In the genomic region with DNA sequence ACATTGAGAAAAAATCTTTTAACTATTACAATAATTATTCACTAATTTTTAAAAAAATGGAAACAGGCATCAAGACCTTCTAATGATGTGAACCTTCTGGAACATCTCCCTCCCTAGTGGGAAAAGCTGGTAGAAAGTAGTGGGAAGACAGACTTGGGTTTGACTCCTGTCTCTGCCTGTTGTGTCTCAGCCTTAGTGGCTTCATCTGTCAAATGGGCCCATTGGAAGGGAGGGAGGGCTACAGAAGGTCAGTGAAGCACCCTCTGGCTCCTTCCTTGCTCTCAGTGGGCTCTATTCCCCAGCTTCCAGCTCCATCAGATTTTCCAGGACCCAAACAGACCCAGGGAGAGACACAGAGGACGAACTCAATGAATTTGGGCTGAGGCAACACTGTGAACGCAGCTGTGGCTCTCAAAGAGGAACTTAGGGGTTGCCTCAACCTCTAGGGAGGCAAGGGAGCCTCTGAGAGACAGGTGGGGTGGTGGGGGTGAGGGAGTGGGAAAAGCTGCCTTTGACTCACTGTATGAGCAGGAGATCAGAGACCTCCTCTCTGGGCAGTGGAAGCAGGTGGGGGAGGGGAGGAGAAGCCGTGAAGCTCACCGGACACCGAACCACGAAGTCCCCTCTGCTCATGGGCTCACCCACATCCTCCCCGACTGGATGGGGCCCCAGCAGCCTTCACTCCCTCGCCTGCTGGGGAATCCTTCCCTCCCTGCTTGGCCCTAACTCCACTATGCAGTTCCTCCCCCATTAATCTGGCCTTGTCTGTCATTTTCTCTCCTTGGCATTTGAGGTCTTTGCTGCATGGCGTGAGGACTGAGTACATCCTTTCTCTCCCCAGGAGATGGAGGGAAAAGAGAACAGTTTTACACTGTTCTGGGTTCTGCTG, we compare ENCODE assay signal across 8 cellular contexts. TPM values are rescaled to one million over a fixed set of nuclear protein-coding genes. Genes with fewer than 3 reads are reported as not detected.
DNase-seq lines count a peak whose midpoint lies in the region; ATAC-seq and TF ChIP-seq lines count a peak whose summit lies in the region.
"Had no signal": no experiment of that assay in that cellular context is flagged by ENCODE, and none has a peak within 500 bp of the region (broad histone marks: within the 10 kb centered on the region; RNA-seq: fewer than 3 reads in every experiment).

No MANE protein-coding gene starts in this region.

- H3K27ac ChIP-seq in skin epidermis (peak overlapping the region in 12 of 21 experiments; percentile 15 to 76 (median 38)), neural progenitor cell (no peak overlapping the region), gastrocnemius medialis (no peak overlapping the region)

- no peaks in the 10 kb centered on the region for H3K9me3 ChIP-seq in neural progenitor cell (ENCODE audit: low read depth)
- H3K9me3 ChIP-seq in gastrocnemius medialis = no peaks in the 10 kb centered on the region

- H3K4me2 ChIP-seq in neural progenitor cell = no peak overlapping the region

- no peaks in the 10 kb centered on the region for H3K36me3 ChIP-seq in neural progenitor cell
- H3K36me3 ChIP-seq in gastrocnemius medialis = no peaks in the 10 kb centered on the region

- H2AFZ ChIP-seq in neural progenitor cell (replicated peaks) = no peak overlapping the region

- H3K27me3 Mint-ChIP-seq in activated CD8-positive, alpha-beta memory T cell treated with anti-CD3 and anti-CD28 coated beads, Interleukin-2, amount 10 ng/mL, durations not matched to agents 7 days and 5 days = peaks cover 37% of the 10 kb centered on the region
- peaks cover 13% of the 10 kb centered on the region for H3K27me3 Mint-ChIP-seq in neural progenitor cell (ENCODE audit: insufficient read depth, low read depth)

- no peak overlapping the region for H3K9ac ChIP-seq in neural progenitor cell

- H4K20me1 ChIP-seq in neural progenitor cell (ENCODE audit: low read depth) = no peaks in the 10 kb centered on the region

- H3K4me1 ChIP-seq in neural progenitor cell = no peaks in the 10 kb centered on the region
- H3K4me1 ChIP-seq in gastrocnemius medialis = no peaks in the 10 kb centered on the region

- in situ Hi-C loops in GM18951 (cut with MboI; ENCODE audit: low sequenced_read_pairs, unreplicated experiment) = no loop called here
- in situ Hi-C loops in gastrocnemius medialis (cut with MboI; ENCODE audit: low sequenced_read_pairs in 4 of 4) = no loop called here

- TF ChIP-seq CTCF in neural progenitor cell (IDR thresholded peaks at IDR 0.05) (no peak), gastrocnemius medialis (IDR thresholded peaks at IDR 0.05 in 4 of 5, conservative IDR thresholded peaks at IDR 0.05 in 1 of 5) (no peak)

- TF ChIP-seq POLR2A in GM18951 (IDR thresholded peaks at IDR 0.05; ENCODE audit: extremely low read depth, insufficient read depth, insufficient read length) (peak; percentile 18), gastrocnemius medialis (IDR thresholded peaks at IDR 0.05) (no peak)

- peak; percentile 24 for DNase-seq in HK-2 (ENCODE audit: unreplicated experiment)
- peak; percentile 71 for DNase-seq in activated CD8-positive, alpha-beta memory T cell treated with anti-CD3 and anti-CD28 coated beads, Interleukin-2, amount 10 ng/mL, durations not matched to agents 7 days and 5 days
- DNase-seq in neural progenitor cell (ENCODE audit: low spot score) = no peak
- no peak for DNase-seq in gastrocnemius medialis
- no peak for DNase-seq in SW480 (ENCODE audit: low spot score)

- H3K4me1 Mint-ChIP-seq in activated CD8-positive, alpha-beta memory T cell treated with anti-CD3 and anti-CD28 coated beads, Interleukin-2, amount 10 ng/mL, durations not matched to agents 7 days and 5 days = peaks cover 71% of the 10 kb centered on the region
- peaks cover 4% of the 10 kb centered on the region for H3K4me1 Mint-ChIP-seq in neural progenitor cell

- H3K9me3 Mint-ChIP-seq in activated CD8-positive, alpha-beta memory T cell treated with anti-CD3 and anti-CD28 coated beads, Interleukin-2, amount 10 ng/mL, durations not matched to agents 7 days and 5 days (ENCODE audit: low read depth) = no peaks in the 10 kb centered on the region
- peaks cover under 1% of the 10 kb centered on the region for H3K9me3 Mint-ChIP-seq in neural progenitor cell

- H3K36me3 Mint-ChIP-seq in activated CD8-positive, alpha-beta memory T cell treated with anti-CD3 and anti-CD28 coated beads, Interleukin-2, amount 10 ng/mL, durations not matched to agents 7 days and 5 days = peaks cover under 1% of the 10 kb centered on the region
- H3K36me3 Mint-ChIP-seq in neural progenitor cell = no peaks in the 10 kb centered on the region

- CTCF ChIA-PET in activated CD8-positive, alpha-beta memory T cell treated with anti-CD3 and anti-CD28 coated beads, Interleukin-2, amount 10 ng/mL, durations not matched to agents 7 days and 5 days (lab: Charles Lee) = interaction anchor here (1.9 to 4.1 kb wide), 2 partner anchors 99 to 137 kb away, joined by 6 to 24 read pairs; no protein-coding TSS in a partner anchor

- no peaks in the 10 kb centered on the region for H3F3A ChIP-seq in neural progenitor cell (ENCODE audit: low read depth)

- H3K27me3 ChIP-seq in neural progenitor cell (peaks cover 16% of the 10 kb centered on the region), gastrocnemius medialis (peaks cover 17 to 26% (median 19%) of the 10 kb centered on the region in 3 donors)

- no peaks in the 10 kb centered on the region for H3K79me2 ChIP-seq in neural progenitor cell (ENCODE audit: low read depth)

- H3K27ac Mint-ChIP-seq in activated CD8-positive, alpha-beta memory T cell treated with anti-CD3 and anti-CD28 coated beads, Interleukin-2, amount 10 ng/mL, durations not matched to agents 7 days and 5 days = peak overlapping the region; percentile 2
- no peak overlapping the region for H3K27ac Mint-ChIP-seq in neural progenitor cell

- H3K4me3 Mint-ChIP-seq in activated CD8-positive, alpha-beta memory T cell treated with anti-CD3 and anti-CD28 coated beads, Interleukin-2, amount 10 ng/mL, durations not matched to agents 7 days and 5 days = no peak overlapping the region
- H3K4me3 Mint-ChIP-seq in neural progenitor cell = no peak overlapping the region

- H3K4me3 ChIP-seq in skin epidermis (no peak overlapping the region), neural progenitor cell (no peak overlapping the region), gastrocnemius medialis (no peak overlapping the region)

- intact Hi-C loops in gastrocnemius medialis (cut with DNase I; ENCODE audit: low total_unique reads) = no loop called here

- peak; percentile 52 for ATAC-seq in activated CD8-positive, alpha-beta memory T cell treated with anti-CD3 and anti-CD28 coated beads, Interleukin-2, amount 10 ng/mL, durations not matched to agents 7 days and 5 days
- no peak for ATAC-seq in gastrocnemius medialis

RNA-seq across cellular contexts. Expression of a gene that starts 4.5 kb away (rescaled TPM):
- total RNA-seq in activated CD8-positive, alpha-beta memory T cell treated with anti-CD3 and anti-CD28 coated beads, Interleukin-2, amount 10 ng/mL, durations not matched to agents 7 days and 5 days = under 1 TPM; 0.14 to 0.47 TPM
- not detected in 2 replicates for total RNA-seq in neural progenitor cell (ENCODE audit: low replicate concordance)
- total RNA-seq in gastrocnemius medialis = not detected
- total RNA-seq: M059J had no signal

RNA-seq across cellular contexts. Expression of a gene that starts 40.6 kb away (rescaled TPM):
- 1 to 10 TPM; 5.6 to 6.5 TPM for total RNA-seq in activated CD8-positive, alpha-beta memory T cell treated with anti-CD3 and anti-CD28 coated beads, Interleukin-2, amount 10 ng/mL, durations not matched to agents 7 days and 5 days
- 10.2 and 12.6 TPM in 2 replicates for total RNA-seq in neural progenitor cell (ENCODE audit: low replicate concordance)
- 10 to 100 TPM in 3 of 4 donors, 1 to 10 TPM in 1; 8.1 to 15.4 (median 12.4) TPM for total RNA-seq in gastrocnemius medialis

RNA-seq across cellular contexts. Expression of a gene that starts 50.9 kb away (rescaled TPM):
- 100 to 1,000 TPM; 139 to 147 TPM for total RNA-seq in activated CD8-positive, alpha-beta memory T cell treated with anti-CD3 and anti-CD28 coated beads, Interleukin-2, amount 10 ng/mL, durations not matched to agents 7 days and 5 days
- 258 and 365 TPM in 2 replicates for total RNA-seq in neural progenitor cell (ENCODE audit: low replicate concordance)
- total RNA-seq in gastrocnemius medialis = 10 to 100 TPM; 26.5 to 54.2 (median 39.4) TPM

Comparison
In these comparisons a context has a peak if more than half of its experiments do, and no peak if none do; other contexts are left out.
1. DNase-seq: peak in HK-2 (single experiment) and activated CD8-positive, alpha-beta memory T cell treated with anti-CD3 and anti-CD28 coated beads, Interleukin-2, amount 10 ng/mL, durations not matched to agents 7 days and 5 days (single experiment); none in neural progenitor cell (single experiment), gastrocnemius medialis (0 of 2) and SW480 (single experiment).
2. H3K27ac ChIP-seq: peak in skin epidermis (12 of 21); none in neural progenitor cell (single experiment) and gastrocnemius medialis (0 of 4).